In the genomic region with DNA sequence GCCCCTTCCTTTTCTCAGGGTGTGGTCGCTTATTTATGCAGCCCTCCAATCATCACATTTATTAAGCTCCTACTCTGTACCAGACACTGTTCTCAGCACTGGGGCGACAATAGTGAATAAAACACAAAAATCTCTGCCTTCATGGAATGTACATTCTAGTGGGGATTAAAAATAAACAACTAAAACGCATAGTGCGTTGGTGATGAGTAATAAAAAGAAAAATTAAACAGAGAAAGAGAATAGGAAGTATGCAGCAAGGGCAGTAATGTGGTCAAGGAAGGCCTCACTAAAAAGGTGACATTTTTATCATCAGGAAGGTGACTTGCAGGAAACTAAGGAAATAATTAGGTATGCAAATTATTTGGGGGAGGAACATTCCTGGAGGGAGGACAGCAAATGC, we compare ENCODE assay signal across 1 cellular context.
TF ChIP-seq lines count a peak whose summit lies in the region.

No MANE protein-coding gene starts in this region.

TF ChIP-seq in endothelial cell of umbilical vein, 7 proteins besides CTCF, POLR2A, EP300 and RAD21:
- TF ChIP-seq MYC (IDR thresholded peaks at IDR 0.05; ENCODE audit: low read depth, low read length) (no peak), POLR2AphosphoS5 (IDR thresholded peaks at IDR 0.05; ENCODE audit: insufficient read depth, low read depth, low read length) (no peak), GATA2 (IDR thresholded peaks at IDR 0.05; ENCODE audit: insufficient read depth, insufficient read length, low read depth, low read length) (no peak), JUN (IDR thresholded peaks at IDR 0.05; ENCODE audit: borderline replicate concordance, insufficient read depth, insufficient read length, low read depth) (no peak), FOS (IDR thresholded peaks at IDR 0.05; ENCODE audit: borderline replicate concordance, insufficient read depth, low read length) (no peak), EZH2 (IDR thresholded peaks at IDR 0.05; ENCODE audit: borderline replicate concordance, low read depth, low read length, severe bottlenecking) (no peak)
- TF ChIP-seq, protein P1, sequence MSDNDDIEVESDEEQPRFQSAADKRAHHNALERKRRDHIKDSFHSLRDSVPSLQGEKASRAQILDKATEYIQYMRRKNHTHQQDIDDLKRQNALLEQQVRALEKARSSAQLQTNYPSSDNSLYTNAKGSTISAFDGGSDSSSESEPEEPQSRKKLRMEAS (IDR thresholded peaks at IDR 0.05; ENCODE audit: insufficient read depth, insufficient read length), result no peak
